In genomic region chr18:74778191-74778847, GRCh38 we compare ENCODE assay signal across 26 cellular contexts.
DNase-seq lines count a peak whose midpoint lies in the region; ATAC-seq, FAIRE-seq and TF ChIP-seq lines count a peak whose summit lies in the region.
"Had no signal": no experiment of that assay in that cellular context is flagged by ENCODE, and none has a peak within 500 bp of the region (broad histone marks: within the 10 kb centered on the region; RNA-seq: fewer than 3 reads in every experiment).

No MANE protein-coding gene starts in this region.

- no peaks in the 10 kb centered on the region for H3K36me3 ChIP-seq in left lung
- H3K36me3 ChIP-seq in HepG2 (replicated peaks in 1 of 2; ENCODE audit: control insufficient read depth in 1 of 2, insufficient read depth in 2 of 2, low read length in 2 of 2): no peaks in the 10 kb centered on the region; a peak in 1 of 5 replicates
- H3K36me3 ChIP-seq: SJSA1 had no signal

- no peaks in the 10 kb centered on the region for H3K4me1 ChIP-seq in left lung
- H3K4me1 ChIP-seq in HepG2 (ENCODE audit: insufficient read depth, low read length): no peaks in the 10 kb centered on the region

- no peak for TF ChIP-seq CTCF in choroid plexus epithelial cell (conservative IDR thresholded peaks at IDR 0.05; ENCODE audit: low read depth, low read length)
- no peak for TF ChIP-seq CTCF in left lung (IDR thresholded peaks at IDR 0.05)
- TF ChIP-seq CTCF in HepG2 (CRISPR knock-in tag; IDR thresholded peaks at IDR 0.05): no peak

- in situ Hi-C loops in HepG2 (cut with HindIII; ENCODE audit: extremely low pct_ligation_motif_present, low pct_unique_long_range_greater_than_20kb): no loop called here

- H3K4me2 ChIP-seq in HepG2 (ENCODE audit: low read depth, low read length): no peak overlapping the region
- H3K4me2 ChIP-seq: GM23338, PC-9 had no signal

- TF ChIP-seq RAD21 in HepG2 (CRISPR knock-in tag; IDR thresholded peaks at IDR 0.05): no peak

- H2AFZ ChIP-seq in HepG2 (ENCODE audit: low read length): no peak overlapping the region
- H2AFZ ChIP-seq: GM23338, PC-9 had no signal

- CTCF ChIA-PET in HepG2 (lab: Yijun Ruan, JAX; ENCODE audit: low intra/inter-chr PET ratio, low total read pairs): no interaction called here

- POLR2A ChIA-PET in HepG2 (lab: Yijun Ruan, JAX): no interaction called here

- H3K79me2 ChIP-seq in HepG2 (ENCODE audit: insufficient read depth, low read length): no peaks in the 10 kb centered on the region

- ATAC-seq in left lung: peak; percentile 85
- no peak for ATAC-seq in HepG2
- ATAC-seq in GM21360 (IDR thresholded peaks at IDR 0.05; ENCODE audit: unreplicated experiment): no peak
- ATAC-seq: activated CD8-positive, alpha-beta memory T cell treated with anti-CD3 and anti-CD28 coated beads, Interleukin-2, amount 10 ng/mL, durations not matched to agents 7 days and 5 days; GM23338; stimulated activated naive CD8-positive, alpha-beta T cell treated with anti-CD3 and anti-CD28 coated beads, Interleukin-15, amount 100 ng/mL, for 72 hours had no signal

- no peak for FAIRE-seq in HepG2 (lab: Jason Lieb, UNC)

- no peak overlapping the region for H3K9ac ChIP-seq in HepG2 (ENCODE audit: insufficient read depth, low read depth, low read length)

- no peak for TF ChIP-seq EP300 in HepG2 (IDR thresholded peaks at IDR 0.05; ENCODE audit: low read depth in 2 of 2, low read length in 2 of 2)
- no peak for TF ChIP-seq EP300 in HepG2 (CRISPR knock-in tag; IDR thresholded peaks at IDR 0.05; ENCODE audit: borderline replicate concordance)

- H3K4me3 ChIP-seq in choroid plexus epithelial cell (ENCODE audit: low read depth, low read length) (no peak overlapping the region), left lung (no peak overlapping the region), HepG2 (replicated peaks in 1 of 3; ENCODE audit: insufficient read depth in 1 of 3, low read depth in 2 of 3, low read length in 3 of 3) (no peak overlapping the region)
- H3K4me3 ChIP-seq: GM23338, PC-9, SJSA1, skin epidermis had no signal

- no peaks in the 10 kb centered on the region for H3K27me3 ChIP-seq in left lung
- H3K27me3 ChIP-seq in HepG2 (ENCODE audit: control insufficient read depth in 1 of 2, insufficient read depth in 2 of 2, low read length in 2 of 2): no peaks in the 10 kb centered on the region
- H3K27me3 ChIP-seq: SJSA1 had no signal

- TF ChIP-seq POLR2A in HepG2 (IDR thresholded peaks at IDR 0.05; ENCODE audit: insufficient read depth in 1 of 2, low read depth in 2 of 2, low read length in 2 of 2): no peak

- H3K9me3 ChIP-seq in left lung (no peaks in the 10 kb centered on the region), HepG2 (ENCODE audit: low read length) (no peaks in the 10 kb centered on the region)
- H3K9me3 ChIP-seq: SJSA1 had no signal

- DNase-seq in GM03348 (ENCODE audit: low spot score) (peak; percentile 56), OCI-M1 (lab: John Stamatoyannopoulos, UW) (peak; percentile 75), choroid plexus epithelial cell (ENCODE audit: low read depth) (peak; percentile 27), left lung (no peak), medulla oblongata (ENCODE audit: extremely low spot score) (no peak), HepG2 (ENCODE audit: low spot score) (no peak), NCI-H187 treated with DMSO at 0.1 percent for 48 hours (lab: John Stamatoyannopoulos, UW) (no peak)
- DNase-seq: activated CD8-positive, alpha-beta memory T cell treated with anti-CD3 and anti-CD28 coated beads, Interleukin-2, amount 10 ng/mL, durations not matched to agents 7 days and 5 days; amniotic stem cell; Calu3; cerebellar nuclear complex; effector memory CD4-positive, alpha-beta T cell; foreskin fibroblast; hypothalamus; kidney glomerular epithelial cell; NCI-H1417; NCI-H2171; NCI-H82; posterior cingulate gyrus; stimulated activated naive CD8-positive, alpha-beta T cell treated with anti-CD3 and anti-CD28 coated beads, Interleukin-15, amount 100 ng/mL, for 72 hours; trophoblast cell had no signal

- H3K27ac ChIP-seq in left lung: no peak overlapping the region
- no peak overlapping the region for H3K27ac ChIP-seq in HepG2 (ENCODE audit: extremely low read length, insufficient read depth, low read length)
- H3K27ac ChIP-seq: PC-9, SJSA1, skin epidermis had no signal

- intact Hi-C loops in left lung (cut with DNase I) (no loop called here), HepG2 (cut with micrococcal nuclease; ENCODE audit: unreplicated experiment) (no loop called here)

- no TSS peak for BruUV-seq in HepG2 (replicated peaks; lab: Mats Ljungman, UMichigan)

- no peaks in the 10 kb centered on the region for H4K20me1 ChIP-seq in HepG2 (ENCODE audit: insufficient read depth, low read length)

- WGBS in HepG2 (ENCODE audit: low lambda C conversion rate): 97% methylated on average over 6 of the region's 6 CpGs

TF ChIP-seq in HepG2, 621 proteins besides CTCF, POLR2A, EP300 and RAD21:
- TF ChIP-seq BCLAF1 (IDR thresholded peaks at IDR 0.05) (no peak), DNMT3B (CRISPR knock-in tag; conservative IDR thresholded peaks at IDR 0.05) (no peak)
TF ChIP-seq in HepG2: peak in this region for 0.

Comparison
In these comparisons a context has a peak if more than half of its experiments do, and no peak if none do; other contexts are left out.
1. DNase-seq: peak in GM03348 (single experiment), OCI-M1 (single experiment) and choroid plexus epithelial cell (single experiment); none in left lung (0 of 2), medulla oblongata (single experiment), HepG2 (single experiment) and NCI-H187 treated with DMSO at 0.1 percent for 48 hours (single experiment).